Comparison of ENCODE assay signal across 8 cellular contexts in genomic region chr7:6825236-6826125, GRCh38. TPM values are rescaled to one million over a fixed set of nuclear protein-coding genes. Genes with fewer than 3 reads are reported as not detected.
DNase-seq lines count a peak whose midpoint lies in the region; ATAC-seq and TF ChIP-seq lines count a peak whose summit lies in the region.
"Not testable (repeated sequence)": the region's sequence is repeated elsewhere in the genome, so short reads cannot be mapped to it uniquely, and the experiment has no call there.

No MANE protein-coding gene starts in this region.

- H3K4me3 ChIP-seq in mononuclear cell (ENCODE audit: low read length), result peak overlapping the region; percentile 49
- H3K4me3 ChIP-seq in suprapubic skin, result peak overlapping the region; percentile 52

- peak overlapping the region; percentile 83 for H3K4me3 Mint-ChIP-seq in Calu3 (ENCODE audit: low read depth, unreplicated experiment)
- H3K4me3 Mint-ChIP-seq in IgD-negative memory B cell, result peak overlapping the region in 3 of 4 donors; percentile 55 to 98 (median 78)
- H3K4me3 Mint-ChIP-seq in activated CD8-positive, alpha-beta memory T cell treated with anti-CD3 and anti-CD28 coated beads, Interleukin-2, amount 10 ng/mL, durations not matched to agents 7 days and 5 days, result peak overlapping the region; percentile 80
- peak overlapping the region; percentile 92 for H3K4me3 Mint-ChIP-seq in endothelial cell (ENCODE audit: unreplicated experiment)

- intact Hi-C loops in Calu3 (cut with micrococcal nuclease; ENCODE audit: unreplicated experiment), result not testable (repeated sequence)

- not testable (repeated sequence) for H3K27ac ChIP-seq in suprapubic skin

- H3K36me3 Mint-ChIP-seq in Calu3 (ENCODE audit: insufficient read depth, unreplicated experiment), result peaks cover 41% of the 10 kb centered on the region
- H3K36me3 Mint-ChIP-seq in IgD-negative memory B cell; endothelial cell (ENCODE audit: low read depth, unreplicated experiment): not testable (repeated sequence)
- H3K36me3 Mint-ChIP-seq in activated CD8-positive, alpha-beta memory T cell treated with anti-CD3 and anti-CD28 coated beads, Interleukin-2, amount 10 ng/mL, durations not matched to agents 7 days and 5 days, result peaks cover 14% of the 10 kb centered on the region

- ATAC-seq in GM19468 (IDR thresholded peaks at IDR 0.05; ENCODE audit: extremely low read depth, unreplicated experiment) (peak; percentile 47), HG02885 (IDR thresholded peaks at IDR 0.05; ENCODE audit: poor library complexity, unreplicated experiment) (peak; percentile 64)
- peak; percentile 55 for ATAC-seq in activated CD8-positive, alpha-beta memory T cell treated with anti-CD3 and anti-CD28 coated beads, Interleukin-2, amount 10 ng/mL, durations not matched to agents 7 days and 5 days

- TSS peak; percentile 44 for BruUV-seq in Calu3 (replicated peaks; lab: Mats Ljungman, UMichigan)

- H3K9me3 ChIP-seq in mononuclear cell (ENCODE audit: low read depth, low read length); suprapubic skin: not testable (repeated sequence)

- not testable (repeated sequence) for H3K9me3 Mint-ChIP-seq in Calu3 (ENCODE audit: low read depth, unreplicated experiment); IgD-negative memory B cell; activated CD8-positive, alpha-beta memory T cell treated with anti-CD3 and anti-CD28 coated beads, Interleukin-2, amount 10 ng/mL, durations not matched to agents 7 days and 5 days (ENCODE audit: low read depth); endothelial cell (ENCODE audit: unreplicated experiment)

- H3K27ac Mint-ChIP-seq in Calu3 (ENCODE audit: unreplicated experiment) (peak overlapping the region; percentile 79), IgD-negative memory B cell (peak overlapping the region in 1 of 3 donors; percentile 91)
- H3K27ac Mint-ChIP-seq in activated CD8-positive, alpha-beta memory T cell treated with anti-CD3 and anti-CD28 coated beads, Interleukin-2, amount 10 ng/mL, durations not matched to agents 7 days and 5 days, result peak overlapping the region; percentile 79
- not testable (repeated sequence) for H3K27ac Mint-ChIP-seq in endothelial cell (ENCODE audit: unreplicated experiment)

- not testable (repeated sequence) for TF ChIP-seq EP300 in suprapubic skin (IDR thresholded peaks at IDR 0.05)

- TF ChIP-seq CTCF in Calu3 (IDR thresholded peaks at IDR 0.05; ENCODE audit: unreplicated experiment); endothelial cell (IDR thresholded peaks at IDR 0.05; ENCODE audit: unreplicated experiment); suprapubic skin (IDR thresholded peaks at IDR 0.05): not testable (repeated sequence)

- H3K36me3 ChIP-seq in suprapubic skin, result peaks cover 11% of the 10 kb centered on the region

- not testable (repeated sequence) for TF ChIP-seq POLR2A in suprapubic skin (IDR thresholded peaks at IDR 0.05)

- not testable (repeated sequence) for H3K27me3 ChIP-seq in mononuclear cell (ENCODE audit: insufficient read depth, low read length); suprapubic skin

- CTCF ChIA-PET in Calu3 (lab: Charles Lee); activated CD8-positive, alpha-beta memory T cell treated with anti-CD3 and anti-CD28 coated beads, Interleukin-2, amount 10 ng/mL, durations not matched to agents 7 days and 5 days (lab: Charles Lee): not testable (repeated sequence)

- H3K27me3 Mint-ChIP-seq in Calu3 (ENCODE audit: unreplicated experiment), result peaks cover 10% of the 10 kb centered on the region
- not testable (repeated sequence) for H3K27me3 Mint-ChIP-seq in IgD-negative memory B cell; activated CD8-positive, alpha-beta memory T cell treated with anti-CD3 and anti-CD28 coated beads, Interleukin-2, amount 10 ng/mL, durations not matched to agents 7 days and 5 days; endothelial cell (ENCODE audit: unreplicated experiment)

- WGBS in suprapubic skin, result 40% methylated on average over 14 of the region's 42 CpGs

- not testable (repeated sequence) for H3K4me1 Mint-ChIP-seq in Calu3 (ENCODE audit: low read depth, unreplicated experiment); IgD-negative memory B cell; activated CD8-positive, alpha-beta memory T cell treated with anti-CD3 and anti-CD28 coated beads, Interleukin-2, amount 10 ng/mL, durations not matched to agents 7 days and 5 days; endothelial cell (ENCODE audit: unreplicated experiment)

- peak; percentile 31 for DNase-seq in Calu3
- not testable (repeated sequence) for DNase-seq in activated CD8-positive, alpha-beta memory T cell treated with anti-CD3 and anti-CD28 coated beads, Interleukin-2, amount 10 ng/mL, durations not matched to agents 7 days and 5 days; endothelial cell (ENCODE audit: low spot score); suprapubic skin (ENCODE audit: low spot score in 2 of 2)

- not testable (repeated sequence) for H3K4me1 ChIP-seq in mononuclear cell (ENCODE audit: insufficient read depth, low read length); suprapubic skin

RNA-seq across cellular contexts. Expression of gene CCZ1B, which starts 0.6 kb away (rescaled TPM):
- total RNA-seq in Calu3 (2022) (108 and 111 TPM in 2 replicates), endothelial cell (ENCODE audit: unreplicated experiment) (47.7 TPM), mononuclear cell (74.5 TPM), suprapubic skin (100 to 1,000 TPM in 1 of 4 donors, 10 to 100 TPM in 3; 20.8 to 112 (median 42.7) TPM)
- polyA plus RNA-seq in IgD-negative memory B cell, result 37.5 TPM
- 10 to 100 TPM; 61.2 to 67.9 TPM for total RNA-seq in activated CD8-positive, alpha-beta memory T cell treated with anti-CD3 and anti-CD28 coated beads, Interleukin-2, amount 10 ng/mL, durations not matched to agents 7 days and 5 days
